In genomic region chr1:156134716-156135435, GRCh38 we compare ENCODE assay signal across 16 cellular contexts. TPM values are rescaled to one million over a fixed set of nuclear protein-coding genes. Genes with fewer than 3 reads are reported as not detected.
A peak's percentile ranks its signal among the peaks of the same experiment; 100 is the strongest.
DNase-seq lines count a peak whose midpoint lies in the region; FAIRE-seq and TF ChIP-seq lines count a peak whose summit lies in the region.
"Had no signal": no experiment of that assay in that cellular context is flagged by ENCODE, and none has a peak within 500 bp of the region (broad histone marks: within the 10 kb centered on the region; RNA-seq: fewer than 3 reads in every experiment).

No MANE protein-coding gene starts in this region.

- H4K20me1 ChIP-seq in BLaER1 treated with 17β-estradiol and CSF1 and Interleukin-3, amounts not matched to agents 10 nM and 100 nM = peaks cover 0 to 32% (median 0%) of the 10 kb centered on the region in 11 experiments; a peak in 4 of 22 replicates
- no peaks in the 10 kb centered on the region for H4K20me1 ChIP-seq in H1 (replicated peaks in 1 of 2; ENCODE audit: control insufficient read depth in 1 of 2, insufficient read depth in 2 of 2, low read length in 2 of 2)

- no peak overlapping the region for H2BK12ac ChIP-seq in H1 (ENCODE audit: low read depth, low read length)
- no peak overlapping the region for H2BK12ac ChIP-seq in trophoblast cell (ENCODE audit: low read length)

- H3K4me3 Mint-ChIP-seq in HFFc6 = peak overlapping the region; percentile 51
- H3K4me3 Mint-ChIP-seq: H9 had no signal

- H2AK5ac ChIP-seq in H1 (ENCODE audit: low read depth, low read length) (no peak overlapping the region), trophoblast cell (ENCODE audit: low read length) (no peak overlapping the region)

- H2BK20ac ChIP-seq in H1 (ENCODE audit: low read length) = no peak overlapping the region

- no peak overlapping the region for H2BK15ac ChIP-seq in H1 (ENCODE audit: low read length)

- H4K5ac ChIP-seq in H1 (ENCODE audit: insufficient read length, low read depth, low read length) = no peak overlapping the region

- H4K91ac ChIP-seq in H1 (replicated peaks; ENCODE audit: insufficient read length, low read length) (no peak overlapping the region), trophoblast cell (ENCODE audit: low read depth, low read length) (no peak overlapping the region)

- peaks cover 7 to 23% (median 20%) of the 10 kb centered on the region in 10 experiments for H3K4me1 ChIP-seq in BLaER1 treated with 17β-estradiol and CSF1 and Interleukin-3, amounts not matched to agents 10 nM and 100 nM
- H3K4me1 ChIP-seq in H1 (replicated peaks in 1 of 4; ENCODE audit: control insufficient read depth in 3 of 4, insufficient read depth in 4 of 4, low read length in 3 of 4) = peaks cover under 1 to 2% (median 2%) of the 10 kb centered on the region in 4 experiments
- peaks cover 5 to 6% of the 10 kb centered on the region in 2 experiments for H3K4me1 ChIP-seq in trophoblast cell (ENCODE audit: control insufficient read depth in 1 of 2, insufficient read depth in 2 of 2, low read length in 2 of 2)

- no peak for TF ChIP-seq RAD21 in H1 (IDR thresholded peaks at IDR 0.05 in 1 of 2, conservative IDR thresholded peaks at IDR 0.05 in 1 of 2; ENCODE audit: low read depth in 2 of 2, low read length in 2 of 2)

- DNase-seq in HFFc6 (no peak), H1 (ENCODE audit: low read depth in 1 of 2, low spot score in 2 of 2) (no peak), trophoblast cell (no peak), SKM-1 (lab: John Stamatoyannopoulos, UW; ENCODE audit: unreplicated experiment) (no peak), NCI-H2227 (lab: John Stamatoyannopoulos, UW; ENCODE audit: unreplicated experiment) (no peak), OCI-M2 (lab: John Stamatoyannopoulos, UW; ENCODE audit: unreplicated experiment) (no peak)
- DNase-seq: COR-L47, EL, H9, NCI-H1417 treated with DMSO at 0.1 percent for 48 hours, NCI-H1930, NCI-H446 treated with DMSO at 0.1 percent for 48 hours, PC-9 had no signal

- H2BK120ac ChIP-seq in H1 (replicated peaks; ENCODE audit: low read depth, low read length) (no peak overlapping the region), trophoblast cell (ENCODE audit: insufficient read depth, low read length, poor library complexity) (no peak overlapping the region)

- H3K14ac ChIP-seq in H1 (ENCODE audit: insufficient read length) = no peak overlapping the region
- H3K14ac ChIP-seq in trophoblast cell (ENCODE audit: low read length) = no peak overlapping the region

- CTCF ChIA-PET in H1 (lab: Charles Lee; ENCODE audit: partially characterized antibody) = interaction anchor here (0.6 to 42.4 kb wide), 13 partner anchors 5 to 145 kb away, joined by 3 to 1994 read pairs (median 4); partner anchors contain the start of genes BGLAP, MEX3A and PAQR6

- no peak for TF ChIP-seq EP300 in H1 (IDR thresholded peaks at IDR 0.05; ENCODE audit: borderline replicate concordance in 1 of 2, low read depth in 2 of 2, low read length in 2 of 2)

- peaks cover 93% of the 10 kb centered on the region for H3K27me3 Mint-ChIP-seq in HFFc6 (ENCODE audit: insufficient read depth)

- H3K56ac ChIP-seq in H1 (replicated peaks; ENCODE audit: insufficient read length, low read depth, low read length) = no peak overlapping the region

- H3K9me3 ChIP-seq in BLaER1 treated with 17β-estradiol and CSF1 and Interleukin-3, amounts not matched to agents 10 nM and 100 nM (replicated peaks in 1 of 11) = no peaks in the 10 kb centered on the region
- H3K9me3 ChIP-seq in H1 (ENCODE audit: insufficient read depth in 2 of 2, low read depth in 1 of 2, low read length in 1 of 2) (no peaks in the 10 kb centered on the region), trophoblast cell (ENCODE audit: insufficient read depth, low read depth, low read length) (peaks cover 3% of the 10 kb centered on the region)

- no peak overlapping the region for H3K4me3 ChIP-seq in BLaER1 treated with 17β-estradiol and CSF1 and Interleukin-3, amounts not matched to agents 10 nM and 100 nM
- no peak overlapping the region for H3K4me3 ChIP-seq in H1 (ENCODE audit: extremely low read depth in 1 of 4, insufficient read depth in 2 of 4, low read depth in 3 of 4, low read length in 4 of 4)
- no peak overlapping the region for H3K4me3 ChIP-seq in trophoblast cell (ENCODE audit: low read depth, low read length)
- H3K4me3 ChIP-seq: PC-9 had no signal

- no peak for TF ChIP-seq POLR2A in H1 (IDR thresholded peaks at IDR 0.05; ENCODE audit: control extremely low read depth in 1 of 2, low read depth in 2 of 2, low read length in 2 of 2)

- H4K8ac ChIP-seq in H1 (ENCODE audit: extremely low read depth, insufficient read depth, low read length) (no peak overlapping the region), trophoblast cell (ENCODE audit: low read depth, low read length) (no peak overlapping the region)

- no peak overlapping the region for H3K27ac ChIP-seq in BLaER1 treated with 17β-estradiol and CSF1 and Interleukin-3, amounts not matched to agents 10 nM and 100 nM
- H3K27ac ChIP-seq in H1 (ENCODE audit: low read depth, low read length) (no peak overlapping the region), trophoblast cell (ENCODE audit: low read depth, low read length) (no peak overlapping the region)
- H3K27ac ChIP-seq: PC-9 had no signal

- H3K79me1 ChIP-seq in H1 (ENCODE audit: low read depth, low read length) = no peaks in the 10 kb centered on the region
- peaks cover 6% of the 10 kb centered on the region for H3K79me1 ChIP-seq in trophoblast cell (ENCODE audit: low read length)

- H3K4ac ChIP-seq in H1 (replicated peaks; ENCODE audit: insufficient read length, low read depth, low read length) (no peak overlapping the region), trophoblast cell (ENCODE audit: low read depth, low read length) (no peak overlapping the region)

- POLR2A ChIA-PET in H1 (lab: Charles Lee; ENCODE audit: partially characterized antibody) = interaction anchor here (0.9 to 28.0 kb wide), 5 partner anchors 9 to 107 kb away, joined by 3 to 763 read pairs (median 3); partner anchors contain the start of genes BGLAP and MEX3A

- H3K4me2 ChIP-seq in BLaER1 treated with 17β-estradiol and CSF1 and Interleukin-3, amounts not matched to agents 10 nM and 100 nM = peak overlapping the region in 8 of 11 experiments; percentile 15 to 58 (median 40); a peak in 13 of 22 replicates
- H3K4me2 ChIP-seq in H1 (ENCODE audit: insufficient read depth in 1 of 2, low read depth in 2 of 2, low read length in 2 of 2) = no peak overlapping the region
- H3K4me2 ChIP-seq in trophoblast cell (ENCODE audit: low read length) = no peak overlapping the region
- H3K4me2 ChIP-seq: PC-9 had no signal

- H4K12ac ChIP-seq in trophoblast cell (ENCODE audit: low read depth, low read length) = no peak overlapping the region

- H3K36me3 ChIP-seq in BLaER1 treated with 17β-estradiol and CSF1 and Interleukin-3, amounts not matched to agents 10 nM and 100 nM = peaks cover 0 to 82% (median 0%) of the 10 kb centered on the region in 11 experiments; a peak in 6 of 22 replicates
- peaks cover 10 to 30% (median 23%) of the 10 kb centered on the region in 4 experiments; a peak in 6 of 8 replicates for H3K36me3 ChIP-seq in H1 (ENCODE audit: control insufficient read depth in 2 of 4, insufficient read depth in 4 of 4, low read length in 3 of 4)
- peaks cover 80 to 81% of the 10 kb centered on the region in 2 experiments for H3K36me3 ChIP-seq in trophoblast cell (ENCODE audit: control insufficient read depth in 1 of 2, insufficient read depth in 2 of 2, low read length in 2 of 2)

- H3K27me3 ChIP-seq in BLaER1 treated with 17β-estradiol and CSF1 and Interleukin-3, amounts not matched to agents 10 nM and 100 nM = no peaks in the 10 kb centered on the region
- H3K27me3 ChIP-seq in H1 (replicated peaks in 1 of 4; ENCODE audit: control insufficient read depth in 3 of 4, extremely low read depth in 1 of 4, insufficient read depth in 3 of 4, low read length in 3 of 4) (no peaks in the 10 kb centered on the region), trophoblast cell (ENCODE audit: insufficient read depth, low read length) (no peaks in the 10 kb centered on the region)

- H3K4me1 Mint-ChIP-seq in HFFc6 (ENCODE audit: low read depth) = peaks cover 29% of the 10 kb centered on the region

- H3K23ac ChIP-seq in H1 (ENCODE audit: insufficient read length) (no peak overlapping the region), trophoblast cell (ENCODE audit: low read length) (no peak overlapping the region)

- peaks cover 30% of the 10 kb centered on the region for H3K9me3 Mint-ChIP-seq in HFFc6
- H3K9me3 Mint-ChIP-seq: H9 had no signal

- H3K18ac ChIP-seq in H1 (ENCODE audit: extremely low read depth, low read length) = no peak overlapping the region
- H3K18ac ChIP-seq in trophoblast cell (ENCODE audit: low read length) = peak overlapping the region; percentile 14

- H2BK5ac ChIP-seq in H1 (ENCODE audit: low read depth, low read length) (0 out of 2 replicates have a peak overlapping the region, but pooled peaks have one; percentile 44), trophoblast cell (ENCODE audit: low read depth, low read length, poor library complexity) (no peak overlapping the region)

- H3K79me2 ChIP-seq in H1 (ENCODE audit: control insufficient read depth in 1 of 2, insufficient read depth in 2 of 2, low read length in 2 of 2) (no peaks in the 10 kb centered on the region), trophoblast cell (ENCODE audit: control insufficient read depth, insufficient read depth, low read length, poor library complexity) (peaks cover 2% of the 10 kb centered on the region)

- no peak overlapping the region for H2AFZ ChIP-seq in H1 (ENCODE audit: low read length)
- no peak overlapping the region for H2AFZ ChIP-seq in trophoblast cell (ENCODE audit: insufficient read depth, low read length, poor library complexity)
- H2AFZ ChIP-seq: PC-9 had no signal

- H3K9ac ChIP-seq in BLaER1 treated with 17β-estradiol and CSF1 and Interleukin-3, amounts not matched to agents 10 nM and 100 nM = 0 out of 22 replicates have a peak overlapping the region, but pooled peaks of 1 of the 11 experiments have one; percentile 29
- no peak overlapping the region for H3K9ac ChIP-seq in H1 (replicated peaks in 1 of 4; ENCODE audit: extremely low read depth in 1 of 4, low read depth in 3 of 4, low read length in 3 of 4)
- H3K9ac ChIP-seq in trophoblast cell (ENCODE audit: low read length) = no peak overlapping the region

- H3K27ac Mint-ChIP-seq in HFFc6 = peak overlapping the region; percentile 82

- peaks cover 54% of the 10 kb centered on the region for H3K36me3 Mint-ChIP-seq in HFFc6 (ENCODE audit: low read depth)

- 94% methylated on average over 16 of the region's 18 CpGs; no CpG with 5 or more reads in 1 of the 2 experiments for WGBS in H1 (ENCODE audit: extremely low coverage in 1 of 2, insufficient coverage in 1 of 2, insufficient read length in 1 of 2, insufficient replicate concordance in 2 of 2, low coverage in 1 of 2, low lambda C conversion rate in 2 of 2, missing lambda C conversion rate in 1 of 2), 2 experiments
- no CpG with 5 or more reads among the region's 18 CpGs for WGBS in trophoblast cell (ENCODE audit: extremely low coverage, insufficient coverage, insufficient read length)

- no peaks in the 10 kb centered on the region for H3K23me2 ChIP-seq in H1 (ENCODE audit: low read depth, low read length)

- no peak for FAIRE-seq in H1 (lab: Jason Lieb, UNC)

- TF ChIP-seq CTCF in HFFc6 (IDR thresholded peaks at IDR 0.05) (no peak), H1 (IDR thresholded peaks at IDR 0.05; ENCODE audit: control extremely low read depth in 1 of 3, insufficient read depth in 1 of 3, low read depth in 1 of 3, low read length in 3 of 3) (no peak)

RNA-seq across cellular contexts. Expression of gene SEMA4A, which starts 18.5 kb away (rescaled TPM):
- 1 to 10 TPM in 2 of 6 experiments, under 1 TPM in 4; 0.71 to 1.1 (median 0.83) TPM for total RNA-seq in HFFc6 (2021; fragmentation: NEBNext Ultra II Directional; extraction: Animal tissue kit (Norgen Biotek cat#: 25700))
- total RNA-seq in H1 (2021; fragmentation: NEBNext Ultra II Directional; extraction: Animal tissue kit (Norgen Biotek cat#: 25700)) = 5.9 and 7.3 TPM in 2 replicates
- polyA plus RNA-seq in H1 (2011; rRNA removed) = 10.6 and 12.0 TPM in 2 replicates
- 10.3 TPM for polyA plus RNA-seq in H1 (2011; cell fraction: cytosol; rRNA removed)
- polyA plus RNA-seq in H1 (2011; cell fraction: nucleus; rRNA removed) = 27.7 TPM
- 5.9 to 11.9 TPM (median 8.7 TPM) in 4 replicates for polyA plus RNA-seq in H1 (2012, experiment 1 of 2)
- 6.4 TPM for polyA plus RNA-seq in H1 (2012, experiment 2 of 2)
- 6.5 TPM for polyA plus RNA-seq in H1 (2013, experiment 1 of 2)
- polyA plus RNA-seq in H1 (2013, experiment 2 of 2) = 6.3 TPM
- 11.9 TPM in 2 replicates for polyA minus RNA-seq in H1 (2011; rRNA and poly(A)+ RNA removed)
- 12.0 TPM for polyA minus RNA-seq in H1 (2011; cell fraction: cytosol; rRNA and poly(A)+ RNA removed)
- polyA minus RNA-seq in H1 (2011; cell fraction: nucleus; rRNA and poly(A)+ RNA removed) = 15.1 TPM
- 0.47 and 0.83 TPM in 2 replicates for polyA plus RNA-seq in trophoblast cell (2013)
- total RNA-seq: HT1080 had no signal

RNA-seq across cellular contexts. Expression of gene LMNA, which starts 20.4 kb away (rescaled TPM):
- total RNA-seq in HFFc6 (2021; fragmentation: NEBNext Ultra II Directional; extraction: Animal tissue kit (Norgen Biotek cat#: 25700)) = 1,000 to 10,000 TPM; 1,238 to 1,664 (median 1,535) TPM
- 46.8 and 48.0 TPM in 2 replicates for total RNA-seq in H1 (2021; fragmentation: NEBNext Ultra II Directional; extraction: Animal tissue kit (Norgen Biotek cat#: 25700))
- 25.8 and 38.3 TPM in 2 replicates for polyA plus RNA-seq in H1 (2011; rRNA removed)
- polyA plus RNA-seq in H1 (2011; cell fraction: cytosol; rRNA removed) = 33.6 TPM
- 78.1 TPM for polyA plus RNA-seq in H1 (2011; cell fraction: nucleus; rRNA removed)
- polyA plus RNA-seq in H1 (2012, experiment 1 of 2) = 36.7 to 43.4 TPM (median 39.1 TPM) in 4 replicates
- 56.7 TPM for polyA plus RNA-seq in H1 (2012, experiment 2 of 2)
- polyA plus RNA-seq in H1 (2013, experiment 1 of 2) = 34.7 TPM
- 32.6 TPM for polyA plus RNA-seq in H1 (2013, experiment 2 of 2)
- polyA minus RNA-seq in H1 (2011; rRNA and poly(A)+ RNA removed) = 15.1 and 20.9 TPM in 2 replicates
- 33.7 TPM for polyA minus RNA-seq in H1 (2011; cell fraction: cytosol; rRNA and poly(A)+ RNA removed)
- 28.1 TPM for polyA minus RNA-seq in H1 (2011; cell fraction: nucleus; rRNA and poly(A)+ RNA removed)
- polyA plus RNA-seq in trophoblast cell (2013) = 414 and 457 TPM in 2 replicates

RNA-seq across cellular contexts. Expression of gene MEX3A, which starts 52.6 kb away (rescaled TPM):
- total RNA-seq in HFFc6 (2021; fragmentation: NEBNext Ultra II Directional; extraction: Animal tissue kit (Norgen Biotek cat#: 25700)) = 1 to 10 TPM; 1.4 to 3.1 (median 2.2) TPM
- 52.4 and 54.7 TPM in 2 replicates for total RNA-seq in H1 (2021; fragmentation: NEBNext Ultra II Directional; extraction: Animal tissue kit (Norgen Biotek cat#: 25700))
- 34.1 and 43.5 TPM in 2 replicates for polyA plus RNA-seq in H1 (2011; rRNA removed)
- 30.7 TPM for polyA plus RNA-seq in H1 (2011; cell fraction: cytosol; rRNA removed)
- 122 TPM for polyA plus RNA-seq in H1 (2011; cell fraction: nucleus; rRNA removed)
- 42.2 to 51.4 TPM (median 46.7 TPM) in 4 replicates for polyA plus RNA-seq in H1 (2012, experiment 1 of 2)
- polyA plus RNA-seq in H1 (2012, experiment 2 of 2) = 37.7 TPM
- polyA plus RNA-seq in H1 (2013, experiment 1 of 2) = 50.4 TPM
- polyA plus RNA-seq in H1 (2013, experiment 2 of 2) = 45.1 TPM
- 43.0 and 47.3 TPM in 2 replicates for polyA minus RNA-seq in H1 (2011; rRNA and poly(A)+ RNA removed)
- 55.2 TPM for polyA minus RNA-seq in H1 (2011; cell fraction: cytosol; rRNA and poly(A)+ RNA removed)
- polyA minus RNA-seq in H1 (2011; cell fraction: nucleus; rRNA and poly(A)+ RNA removed) = 107 TPM
- 38.9 and 40.4 TPM in 2 replicates for polyA plus RNA-seq in trophoblast cell (2013)
- polyA plus RNA-seq: CD14-positive monocyte had no signal

RNA-seq across cellular contexts. Expression of gene SLC25A44, which starts 59.0 kb away (rescaled TPM):
- 10 to 100 TPM; 19.6 to 25.2 (median 23.4) TPM for total RNA-seq in HFFc6 (2021; fragmentation: NEBNext Ultra II Directional; extraction: Animal tissue kit (Norgen Biotek cat#: 25700))
- total RNA-seq in H1 (2021; fragmentation: NEBNext Ultra II Directional; extraction: Animal tissue kit (Norgen Biotek cat#: 25700)) = 23.4 and 31.4 TPM in 2 replicates
- polyA plus RNA-seq in H1 (2011; rRNA removed) = 27.0 and 32.1 TPM in 2 replicates
- polyA plus RNA-seq in H1 (2011; cell fraction: cytosol; rRNA removed) = 26.1 TPM
- 19.4 TPM for polyA plus RNA-seq in H1 (2011; cell fraction: nucleus; rRNA removed)
- polyA plus RNA-seq in H1 (2012, experiment 1 of 2) = 21.8 to 26.9 TPM (median 25.5 TPM) in 4 replicates
- 11.2 TPM for polyA plus RNA-seq in H1 (2012, experiment 2 of 2)
- polyA plus RNA-seq in H1 (2013, experiment 1 of 2) = 19.3 TPM
- 21.1 TPM for polyA plus RNA-seq in H1 (2013, experiment 2 of 2)
- polyA minus RNA-seq in H1 (2011; rRNA and poly(A)+ RNA removed) = 50.6 and 53.0 TPM in 2 replicates
- polyA minus RNA-seq in H1 (2011; cell fraction: cytosol; rRNA and poly(A)+ RNA removed) = 18.2 TPM
- polyA minus RNA-seq in H1 (2011; cell fraction: nucleus; rRNA and poly(A)+ RNA removed) = 15.3 TPM
- 15.7 and 16.0 TPM in 2 replicates for polyA plus RNA-seq in trophoblast cell (2013)

Comparison
In these comparisons a context has a peak if more than half of its experiments do, and no peak if none do; other contexts are left out.
1. H3K4me2 ChIP-seq: peak in BLaER1 treated with 17β-estradiol and CSF1 and Interleukin-3, amounts not matched to agents 10 nM and 100 nM (8 of 11); none in H1 (0 of 2) and trophoblast cell (single experiment).
2. RNA of gene LMNA, which starts 20.4 kb away (total RNA-seq): 1,238 to 1,664 TPM in HFFc6; 46.8 to 48.0 TPM in H1; every median in the first group is over 10 times any median in the second.
3. RNA of gene MEX3A, which starts 52.6 kb away (total RNA-seq): 52.4 to 54.7 TPM in H1; 1.4 to 3.1 TPM in HFFc6; every median in the first group is over 10 times any median in the second.